1 cellular context compared by ENCODE assay signal in the genomic region with DNA sequence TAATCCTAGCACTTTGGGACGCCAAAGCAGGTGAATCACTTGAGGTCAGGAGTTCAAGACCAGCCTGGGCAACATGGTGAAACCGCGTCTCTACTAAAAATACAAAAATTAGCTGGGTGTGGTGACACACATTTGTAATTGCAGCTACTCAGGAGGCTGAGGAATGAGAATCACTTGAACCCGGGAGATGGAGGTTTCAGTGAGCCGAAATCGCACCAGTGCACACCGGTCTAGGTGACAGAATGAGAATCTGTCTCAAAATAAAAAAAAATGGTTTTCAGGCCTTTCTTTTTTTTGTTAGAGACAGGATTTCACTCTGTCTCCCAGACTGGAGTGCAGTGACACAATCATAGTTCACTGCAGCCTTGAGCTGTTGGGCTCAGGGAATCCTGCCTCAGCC.
TF ChIP-seq lines count a peak whose summit lies in the region.

No MANE protein-coding gene starts in this region.

TF ChIP-seq in GM12878, 131 proteins besides CTCF, POLR2A, EP300 and RAD21:
- TF ChIP-seq ZNF217 (IDR thresholded peaks at IDR 0.05) (peak; percentile 44; the same call in 1 of the 2 replicates), NR2F1 (conservative IDR thresholded peaks at IDR 0.05) (peak; percentile 35; the same call in 1 of the 2 replicates)
- TF ChIP-seq, protein P1, sequence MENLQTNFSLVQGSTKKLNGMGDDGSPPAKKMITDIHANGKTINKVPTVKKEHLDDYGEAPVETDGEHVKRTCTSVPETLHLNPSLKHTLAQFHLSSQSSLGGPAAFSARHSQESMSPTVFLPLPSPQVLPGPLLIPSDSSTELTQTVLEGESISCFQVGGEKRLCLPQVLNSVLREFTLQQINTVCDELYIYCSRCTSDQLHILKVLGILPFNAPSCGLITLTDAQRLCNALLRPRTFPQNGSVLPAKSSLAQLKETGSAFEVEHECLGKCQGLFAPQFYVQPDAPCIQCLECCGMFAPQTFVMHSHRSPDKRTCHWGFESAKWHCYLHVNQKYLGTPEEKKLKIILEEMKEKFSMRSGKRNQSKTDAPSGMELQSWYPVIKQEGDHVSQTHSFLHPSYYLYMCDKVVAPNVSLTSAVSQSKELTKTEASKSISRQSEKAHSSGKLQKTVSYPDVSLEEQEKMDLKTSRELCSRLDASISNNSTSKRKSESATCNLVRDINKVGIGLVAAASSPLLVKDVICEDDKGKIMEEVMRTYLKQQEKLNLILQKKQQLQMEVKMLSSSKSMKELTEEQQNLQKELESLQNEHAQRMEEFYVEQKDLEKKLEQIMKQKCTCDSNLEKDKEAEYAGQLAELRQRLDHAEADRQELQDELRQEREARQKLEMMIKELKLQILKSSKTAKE (IDR thresholded peaks at IDR 0.05; ENCODE audit: low read depth, poor library complexity, severe bottlenecking), result peak; percentile 15
